ENCODE assay signal across 26 cellular contexts in genomic region chr4:89279385-89279784, GRCh38.
"Had no signal": no experiment of that assay in that cellular context is flagged by ENCODE, and none has a peak within 500 bp of the region (broad histone marks: within the 10 kb centered on the region; RNA-seq: fewer than 3 reads in every experiment).

No MANE protein-coding gene starts in this region.

- H3K36me3 ChIP-seq: ascending aorta, breast epithelium, heart left ventricle had no signal

- H3K9me3 ChIP-seq: ascending aorta, breast epithelium had no signal

- ATAC-seq: activated CD4-positive, alpha-beta T cell treated with anti-CD3 and anti-CD28 coated beads for 36 hours; activated CD8-positive, alpha-beta memory T cell treated with anti-CD3 and anti-CD28 coated beads, Interleukin-2, amount 10 ng/mL, durations not matched to agents 7 days and 5 days; activated CD8-positive, alpha-beta T cell treated with anti-CD3 and anti-CD28 coated beads, Interleukin-2, amount 10 ng/mL, durations not matched to agents 7 days and 5 days; activated naive CD4-positive, alpha-beta T cell treated with anti-CD3 and anti-CD28 coated beads, Interleukin-2, amount 50 U/mL, for 72 hours; esophagus mucosa; heart left ventricle; T-cell had no signal

- H3K27me3 ChIP-seq: ascending aorta, breast epithelium, dorsolateral prefrontal cortex, heart left ventricle had no signal

- DNase-seq: activated CD4-positive, alpha-beta memory T cell treated with anti-CD3 and anti-CD28 coated beads for 36 hours; activated CD4-positive, alpha-beta T cell treated with anti-CD3 and anti-CD28 coated beads for 36 hours; activated CD4-positive, alpha-beta T cell treated with anti-CD3 and anti-CD28 coated beads, Interleukin-2, amount 10 ng/mL, durations not matched to agents 24 days and 14 days; activated CD4-positive, CD25-positive, alpha-beta regulatory T cell; activated CD4-positive, CD25-positive, alpha-beta regulatory T cell treated with anti-CD3 and anti-CD28 coated beads, Interleukin-2, amount 50 U/mL, for 72 hours; activated CD8-positive, alpha-beta memory T cell treated with anti-CD3 and anti-CD28 coated beads, Interleukin-2, amount 10 ng/mL, durations not matched to agents 7 days and 5 days; activated CD8-positive, alpha-beta memory T cell treated with anti-CD3 and anti-CD28 coated beads, Interleukin-2, amount 50 U/mL, for 4 hours; activated CD8-positive, alpha-beta T cell treated with anti-CD3 and anti-CD28 coated beads, Interleukin-2, amount 10 ng/mL, durations not matched to agents 7 days and 5 days; activated gamma-delta T cell; activated naive CD4-positive, alpha-beta T cell; activated naive CD4-positive, alpha-beta T cell treated with anti-CD3 and anti-CD28 coated beads, Interleukin-2, amount 10 ng/mL, durations not matched to agents 7 days and 5 days; activated naive CD8-positive, alpha-beta T cell treated with anti-CD3 and anti-CD28 coated beads, Interleukin-2, amount 10 ng/mL, durations not matched to agents 7 days and 5 days; activated T-cell treated with anti-CD3 and anti-CD28 coated beads, Interleukin-2, amount 50 U/mL, for 1 hour; activated T-cell treated with anti-CD3 and anti-CD28 coated beads, Interleukin-2, amount 50 U/mL, for 48 hours; dorsolateral prefrontal cortex; effector memory CD4-positive, alpha-beta T cell; endodermal cell; foreskin fibroblast; heart left ventricle; T-cell; T-helper 9 cell had no signal

- H3K27ac ChIP-seq: ascending aorta, breast epithelium, coronary artery, dorsolateral prefrontal cortex, heart left ventricle had no signal

- H3K4me3 ChIP-seq: ascending aorta, breast epithelium, coronary artery, dorsolateral prefrontal cortex, heart left ventricle had no signal

- H3K4me1 ChIP-seq: ascending aorta, breast epithelium had no signal
